ENCODE assay signal across 27 cellular contexts in genomic region chr20:36279776-36280175, GRCh38.
"Had no signal": no experiment of that assay in that cellular context is flagged by ENCODE, and none has a peak within 500 bp of the region (broad histone marks: within the 10 kb centered on the region; RNA-seq: fewer than 3 reads in every experiment).

No MANE protein-coding gene starts in this region.

- H3K27me3 ChIP-seq: colonic mucosa, neural progenitor cell, upper lobe of left lung, uterus had no signal

- H3K27ac Mint-ChIP-seq: dendritic cell treated with granulocyte-macrophage colony-stimulating factor and Interleukin-4, amounts not matched to agents 40 ng/mL and 50 ng/mL, for 4 days; mesothelial cell of epicardium; naive B cell; nephron; neural progenitor cell; stimulated activated naive B cell treated with anti-CD40 and anti-IgM and Interleukin-4, amounts not matched to agents 10 μg/mL and 1 μg/mL and 100 μg/mL, for 72 hours; stimulated activated naive CD8-positive, alpha-beta T cell treated with anti-CD3 and anti-CD28 coated beads, Interleukin-15, Interleukin-2, amounts not matched to agents 100 ng/mL and 50 ng/mL, for 24 hours had no signal

- DNase-seq: colonic mucosa; effector memory CD4-positive, alpha-beta T cell; foreskin melanocyte; glutamatergic neuron; heart right ventricle; hippocampal formation; left cardiac atrium; left lung; mesenchymal stem cell; mucosa of descending colon; naive B cell; right cardiac atrium; spleen; stimulated activated CD4-positive, alpha-beta T cell treated with anti-CD3 and anti-CD28 coated beads, Interleukin-4, amount 100 ng/mL, for 4 hours; stimulated activated naive B cell treated with anti-CD40 and anti-IgM and Interleukin-4, amounts not matched to agents 10 μg/mL and 1 μg/mL and 100 μg/mL, for 72 hours; upper lobe of left lung; uterus had no signal

- ATAC-seq: heart right ventricle; left cardiac atrium; left lung; mucosa of descending colon; psoas muscle; right cardiac atrium; stimulated activated naive B cell treated with anti-CD40 and anti-IgM and Interleukin-4, amounts not matched to agents 10 μg/mL and 1 μg/mL and 100 μg/mL, for 72 hours had no signal

- H3K36me3 Mint-ChIP-seq: mesothelial cell of epicardium; naive B cell; neural progenitor cell; stimulated activated naive B cell treated with anti-CD40 and anti-IgM and Interleukin-4, amounts not matched to agents 10 μg/mL and 1 μg/mL and 100 μg/mL, for 72 hours had no signal

- H3K27ac ChIP-seq: colonic mucosa, esophagus muscularis mucosa, heart right ventricle, left lung, neural progenitor cell, psoas muscle, skin epidermis, spleen, thoracic aorta, tibial nerve, upper lobe of left lung, uterus had no signal

- H3K4me1 Mint-ChIP-seq: mesothelial cell of epicardium; naive B cell; stimulated activated naive B cell treated with anti-CD40 and anti-IgM and Interleukin-4, amounts not matched to agents 10 μg/mL and 1 μg/mL and 100 μg/mL, for 72 hours had no signal

- H3K36me3 ChIP-seq: colonic mucosa, esophagus muscularis mucosa, heart right ventricle, left lung, neural progenitor cell, spleen, thoracic aorta, tibial nerve, upper lobe of left lung, uterus had no signal

- H3K4me3 Mint-ChIP-seq: dendritic cell treated with granulocyte-macrophage colony-stimulating factor and Interleukin-4, amounts not matched to agents 40 ng/mL and 50 ng/mL, for 4 days; mesothelial cell of epicardium; naive B cell; nephron; neural progenitor cell; stimulated activated naive B cell treated with anti-CD40 and anti-IgM and Interleukin-4, amounts not matched to agents 10 μg/mL and 1 μg/mL and 100 μg/mL, for 72 hours; stimulated activated naive CD8-positive, alpha-beta T cell treated with anti-CD3 and anti-CD28 coated beads, Interleukin-15, Interleukin-2, amounts not matched to agents 100 ng/mL and 50 ng/mL, for 24 hours had no signal

- H3K9me3 ChIP-seq: colonic mucosa, esophagus muscularis mucosa, left lung, mucosa of descending colon, psoas muscle, spleen, thoracic aorta, tibial nerve, upper lobe of left lung, uterus had no signal

- H3K9me3 Mint-ChIP-seq: dendritic cell treated with granulocyte-macrophage colony-stimulating factor and Interleukin-4, amounts not matched to agents 40 ng/mL and 50 ng/mL, for 4 days; naive B cell; neural progenitor cell; stimulated activated naive B cell treated with anti-CD40 and anti-IgM and Interleukin-4, amounts not matched to agents 10 μg/mL and 1 μg/mL and 100 μg/mL, for 72 hours; stimulated activated naive CD8-positive, alpha-beta T cell treated with anti-CD3 and anti-CD28 coated beads, Interleukin-15, Interleukin-2, amounts not matched to agents 100 ng/mL and 50 ng/mL, for 24 hours had no signal

- H3K4me3 ChIP-seq: colonic mucosa, esophagus muscularis mucosa, heart right ventricle, left lung, mucosa of descending colon, neural progenitor cell, psoas muscle, skin epidermis, spleen, thoracic aorta, tibial nerve, upper lobe of left lung, uterus had no signal
